Comparison of ENCODE assay signal across 27 cellular contexts in genomic region chr17:3922765-3923164, GRCh38. TPM values are rescaled to one million over a fixed set of nuclear protein-coding genes. Genes with fewer than 3 reads are reported as not detected.
DNase-seq lines count a peak whose midpoint lies in the region; ATAC-seq and TF ChIP-seq lines count a peak whose summit lies in the region.
"Had no signal": no experiment of that assay in that cellular context is flagged by ENCODE, and none has a peak within 500 bp of the region (broad histone marks: within the 10 kb centered on the region; RNA-seq: fewer than 3 reads in every experiment).

No MANE protein-coding gene starts in this region.

- POLR2A ChIA-PET in CD8-positive, alpha-beta T cell (lab: Charles Lee): no interaction called here
- POLR2A ChIA-PET in activated naive CD8-positive, alpha-beta T cell treated with anti-CD3 and anti-CD28 coated beads, Interleukin-2, amount 10 ng/mL, durations not matched to agents 7 days and 5 days (lab: Charles Lee): interaction anchor here (2.0 kb wide), 1 partner anchor 9 kb away, joined by 6 read pairs; no protein-coding TSS in a partner anchor

- no peak for TF ChIP-seq CTCF in CD8-positive, alpha-beta T cell (IDR thresholded peaks at IDR 0.05)
- TF ChIP-seq CTCF in neural progenitor cell (IDR thresholded peaks at IDR 0.05): no peak

- no peak overlapping the region for H2AFZ ChIP-seq in neural progenitor cell (replicated peaks)

- no peak overlapping the region for H3K4me3 ChIP-seq in CD8-positive, alpha-beta T cell (ENCODE audit: low read depth, low read length)
- H3K4me3 ChIP-seq in neural progenitor cell: no peak overlapping the region
- H3K4me3 ChIP-seq: right lobe of liver had no signal

- no peak for DNase-seq in CD8-positive, alpha-beta T cell
- no peak for DNase-seq in activated naive CD8-positive, alpha-beta T cell treated with anti-CD3 and anti-CD28 coated beads, Interleukin-2, amount 10 ng/mL, durations not matched to agents 7 days and 5 days
- DNase-seq in neural progenitor cell (ENCODE audit: low spot score) (no peak), left ventricle myocardium superior (no peak), GDM1 (lab: John Stamatoyannopoulos, UW) (no peak)
- DNase-seq: activated CD4-positive, alpha-beta T cell treated with anti-CD3 and anti-CD28 coated beads, Interleukin-2, amount 10 ng/mL, durations not matched to agents 24 days and 14 days; amniotic stem cell; DMS 273 treated with DMSO at 0.1 percent for 48 hours; effector CD8-positive, alpha-beta T cell; foreskin melanocyte; HFFc6; KBM-7; left cardiac atrium; posterior cingulate gyrus; right lobe of liver; stimulated activated CD4-positive, alpha-beta T cell treated with anti-CD3 and anti-CD28 coated beads, Interleukin-12 subunit alpha, Interleukin-12 subunit beta, amount 100 ng/mL, for 4 hours; stimulated activated CD4-positive, alpha-beta T cell treated with anti-CD3 and anti-CD28 coated beads, Interleukin-4, amount 100 ng/mL, for 24 hours; stimulated activated naive CD8-positive, alpha-beta T cell treated with anti-CD3 and anti-CD28 coated beads, Interleukin-15, Interleukin-2, amounts not matched to agents 100 U/mL and 50 U/mL, for 24 hours had no signal

- peaks cover 33% of the 10 kb centered on the region for H3K36me3 Mint-ChIP-seq in CD8-positive, alpha-beta T cell
- H3K36me3 Mint-ChIP-seq in IgD-negative memory B cell (no peaks in the 10 kb centered on the region), neural progenitor cell (no peaks in the 10 kb centered on the region)
- H3K36me3 Mint-ChIP-seq in activated naive CD8-positive, alpha-beta T cell treated with anti-CD3 and anti-CD28 coated beads, Interleukin-2, amount 10 ng/mL, durations not matched to agents 7 days and 5 days: peaks cover 11% of the 10 kb centered on the region

- H4K20me1 ChIP-seq in neural progenitor cell (ENCODE audit: low read depth): no peaks in the 10 kb centered on the region

- H3K4me2 ChIP-seq in neural progenitor cell: no peak overlapping the region

- intact Hi-C loops in CD8-positive, alpha-beta T cell (cut with DNase I, micrococcal nuclease): no loop called here
- intact Hi-C loops in left ventricle myocardium superior (cut with micrococcal nuclease): no loop called here

- no peaks in the 10 kb centered on the region for H3K9me3 ChIP-seq in CD8-positive, alpha-beta T cell (ENCODE audit: low read length)
- H3K9me3 ChIP-seq in neural progenitor cell (ENCODE audit: low read depth): no peaks in the 10 kb centered on the region
- H3K9me3 ChIP-seq: right lobe of liver had no signal

- peaks cover 3% of the 10 kb centered on the region for H3K4me1 ChIP-seq in CD8-positive, alpha-beta T cell (ENCODE audit: insufficient read depth, low read length)
- no peaks in the 10 kb centered on the region for H3K4me1 ChIP-seq in neural progenitor cell
- H3K4me1 ChIP-seq: right lobe of liver had no signal

- H3K27ac ChIP-seq in CD8-positive, alpha-beta T cell (ENCODE audit: low read depth, low read length): no peak overlapping the region
- no peak overlapping the region for H3K27ac ChIP-seq in neural progenitor cell
- H3K27ac ChIP-seq: right lobe of liver had no signal

- H3K4me1 Mint-ChIP-seq in CD8-positive, alpha-beta T cell (ENCODE audit: low read depth): peaks cover 3% of the 10 kb centered on the region
- H3K4me1 Mint-ChIP-seq in IgD-negative memory B cell (peaks cover 11 to 19% (median 16%) of the 10 kb centered on the region in 3 donors), neural progenitor cell (peaks cover 21% of the 10 kb centered on the region)
- H3K4me1 Mint-ChIP-seq in activated naive CD8-positive, alpha-beta T cell treated with anti-CD3 and anti-CD28 coated beads, Interleukin-2, amount 10 ng/mL, durations not matched to agents 7 days and 5 days: peaks cover 4% of the 10 kb centered on the region
- H3K4me1 Mint-ChIP-seq: activated CD4-positive, alpha-beta T cell treated with anti-CD3 and anti-CD28 coated beads, Interleukin-2, amount 10 ng/mL, durations not matched to agents 24 days and 14 days had no signal

- CTCF ChIA-PET in CD8-positive, alpha-beta T cell (lab: Charles Lee): interaction anchor here (1.3 kb wide), 1 partner anchor 9 kb away, joined by 8 read pairs; no protein-coding TSS in a partner anchor

- peaks cover 10% of the 10 kb centered on the region for H3K36me3 ChIP-seq in CD8-positive, alpha-beta T cell (ENCODE audit: insufficient read depth, low read length)
- H3K36me3 ChIP-seq in neural progenitor cell: no peaks in the 10 kb centered on the region
- H3K36me3 ChIP-seq: right lobe of liver had no signal

- no peak for ATAC-seq in CD8-positive, alpha-beta T cell
- no peak for ATAC-seq in activated naive CD8-positive, alpha-beta T cell treated with anti-CD3 and anti-CD28 coated beads, Interleukin-2, amount 10 ng/mL, durations not matched to agents 7 days and 5 days (ENCODE audit: low read depth)
- ATAC-seq in GM18870 (IDR thresholded peaks at IDR 0.05; ENCODE audit: unreplicated experiment): no peak
- no peak for ATAC-seq in left ventricle myocardium superior
- ATAC-seq: esophagus mucosa; left cardiac atrium; Panc1; right lobe of liver; stimulated activated naive CD8-positive, alpha-beta T cell treated with anti-CD3 and anti-CD28 coated beads, Interleukin-15, Interleukin-2, amounts not matched to agents 100 U/mL and 50 U/mL, for 24 hours had no signal

- H3K27me3 ChIP-seq in CD8-positive, alpha-beta T cell (ENCODE audit: insufficient read depth, low read length): no peaks in the 10 kb centered on the region
- H3K27me3 ChIP-seq in neural progenitor cell: no peaks in the 10 kb centered on the region
- H3K27me3 ChIP-seq: right lobe of liver had no signal

- peak overlapping the region; percentile 52 for H3K27ac Mint-ChIP-seq in CD8-positive, alpha-beta T cell
- H3K27ac Mint-ChIP-seq in IgD-negative memory B cell: peak overlapping the region; percentile 85 to 89 (median 89)
- peak overlapping the region; percentile 48 for H3K27ac Mint-ChIP-seq in activated naive CD8-positive, alpha-beta T cell treated with anti-CD3 and anti-CD28 coated beads, Interleukin-2, amount 10 ng/mL, durations not matched to agents 7 days and 5 days
- H3K27ac Mint-ChIP-seq in neural progenitor cell: peak overlapping the region; percentile 66
- H3K27ac Mint-ChIP-seq: activated CD4-positive, alpha-beta T cell treated with anti-CD3 and anti-CD28 coated beads, Interleukin-2, amount 10 ng/mL, durations not matched to agents 24 days and 14 days; activated T-helper 2 cell treated with anti-CD3 and anti-CD28 coated beads, Interferon-gamma antibody, Interleukin-2, Interleukin-4, amounts not matched to agents 10 μg/mL and 5 μg/mL and 100 μg/mL, durations not matched to agents 14 hours and 24 hours and 36 hours; HFFc6; nephron; T-helper 1 cell treated with Interleukin-12 subunit alpha and Interleukin-12 subunit beta and Interleukin-4 antibody, amounts not matched to agents 30 μg/mL and 1 μg/mL, for 36 hours had no signal

- no peaks in the 10 kb centered on the region for H3K27me3 Mint-ChIP-seq in CD8-positive, alpha-beta T cell (ENCODE audit: low read depth)
- H3K27me3 Mint-ChIP-seq in IgD-negative memory B cell: no peaks in the 10 kb centered on the region
- H3K27me3 Mint-ChIP-seq in activated naive CD8-positive, alpha-beta T cell treated with anti-CD3 and anti-CD28 coated beads, Interleukin-2, amount 10 ng/mL, durations not matched to agents 7 days and 5 days: no peaks in the 10 kb centered on the region
- peaks cover 16% of the 10 kb centered on the region for H3K27me3 Mint-ChIP-seq in neural progenitor cell (ENCODE audit: insufficient read depth, low read depth)
- H3K27me3 Mint-ChIP-seq: activated CD4-positive, alpha-beta T cell treated with anti-CD3 and anti-CD28 coated beads, Interleukin-2, amount 10 ng/mL, durations not matched to agents 24 days and 14 days had no signal

- H3K4me3 Mint-ChIP-seq in CD8-positive, alpha-beta T cell: no peak overlapping the region
- H3K4me3 Mint-ChIP-seq in IgD-negative memory B cell: peak overlapping the region in 2 of 4 donors; percentile 1 to 60
- no peak overlapping the region for H3K4me3 Mint-ChIP-seq in activated naive CD8-positive, alpha-beta T cell treated with anti-CD3 and anti-CD28 coated beads, Interleukin-2, amount 10 ng/mL, durations not matched to agents 7 days and 5 days
- no peak overlapping the region for H3K4me3 Mint-ChIP-seq in neural progenitor cell
- H3K4me3 Mint-ChIP-seq: activated CD4-positive, alpha-beta T cell treated with anti-CD3 and anti-CD28 coated beads, Interleukin-2, amount 10 ng/mL, durations not matched to agents 24 days and 14 days; CD14-positive monocyte; HFFc6; nephron; T-helper 1 cell treated with Interleukin-12 subunit alpha and Interleukin-12 subunit beta and Interleukin-4 antibody, amounts not matched to agents 30 μg/mL and 1 μg/mL, for 36 hours had no signal

- no peaks in the 10 kb centered on the region for H3K9me3 Mint-ChIP-seq in CD8-positive, alpha-beta T cell
- H3K9me3 Mint-ChIP-seq in IgD-negative memory B cell (no peaks in the 10 kb centered on the region), neural progenitor cell (no peaks in the 10 kb centered on the region)
- H3K9me3 Mint-ChIP-seq in activated naive CD8-positive, alpha-beta T cell treated with anti-CD3 and anti-CD28 coated beads, Interleukin-2, amount 10 ng/mL, durations not matched to agents 7 days and 5 days: no peaks in the 10 kb centered on the region
- H3K9me3 Mint-ChIP-seq: activated CD4-positive, alpha-beta T cell treated with anti-CD3 and anti-CD28 coated beads, Interleukin-2, amount 10 ng/mL, durations not matched to agents 24 days and 14 days; activated T-helper 2 cell treated with anti-CD3 and anti-CD28 coated beads, Interferon-gamma antibody, Interleukin-2, Interleukin-4, amounts not matched to agents 10 μg/mL and 5 μg/mL and 100 μg/mL, durations not matched to agents 14 hours and 24 hours and 36 hours; HFFc6; nephron; T-helper 1 cell treated with Interleukin-12 subunit alpha and Interleukin-12 subunit beta and Interleukin-4 antibody, amounts not matched to agents 30 μg/mL and 1 μg/mL, for 36 hours had no signal

- no peaks in the 10 kb centered on the region for H3F3A ChIP-seq in neural progenitor cell (ENCODE audit: low read depth)

- no peak overlapping the region for H3K9ac ChIP-seq in neural progenitor cell

- no peaks in the 10 kb centered on the region for H3K79me2 ChIP-seq in neural progenitor cell (ENCODE audit: low read depth)

RNA-seq across cellular contexts. Expression of gene P2RX1, which starts 6.5 kb away (rescaled TPM):
- total RNA-seq in CD8-positive, alpha-beta T cell: under 1 TPM; 0.67 to 0.95 TPM
- 2.4 TPM for polyA plus RNA-seq in IgD-negative memory B cell
- under 1 TPM; 0.82 to 1.00 TPM for total RNA-seq in activated naive CD8-positive, alpha-beta T cell treated with anti-CD3 and anti-CD28 coated beads, Interleukin-2, amount 10 ng/mL, durations not matched to agents 7 days and 5 days
- total RNA-seq in neural progenitor cell (ENCODE audit: low replicate concordance) (not detected in 2 replicates), left ventricle myocardium superior (0.17 TPM)
- total RNA-seq: SK-MEL-5 had no signal

RNA-seq across cellular contexts. Expression of gene CAMKK1, which starts 29.9 kb away (rescaled TPM):
- total RNA-seq in CD8-positive, alpha-beta T cell: 1 to 10 TPM; 5.3 to 5.9 TPM
- 0.53 TPM for polyA plus RNA-seq in IgD-negative memory B cell
- 1 to 10 TPM; 4.5 to 4.7 TPM for total RNA-seq in activated naive CD8-positive, alpha-beta T cell treated with anti-CD3 and anti-CD28 coated beads, Interleukin-2, amount 10 ng/mL, durations not matched to agents 7 days and 5 days
- 2.9 and 6.4 TPM in 2 replicates for total RNA-seq in neural progenitor cell (ENCODE audit: low replicate concordance)
- 3.4 TPM for total RNA-seq in left ventricle myocardium superior

RNA-seq across cellular contexts. Expression of gene ATP2A3, which starts 41.5 kb away (rescaled TPM):
- 100 to 1,000 TPM; 197 to 200 TPM for total RNA-seq in CD8-positive, alpha-beta T cell
- polyA plus RNA-seq in IgD-negative memory B cell: 155 TPM
- 100 to 1,000 TPM; 289 to 297 TPM for total RNA-seq in activated naive CD8-positive, alpha-beta T cell treated with anti-CD3 and anti-CD28 coated beads, Interleukin-2, amount 10 ng/mL, durations not matched to agents 7 days and 5 days
- total RNA-seq in neural progenitor cell (ENCODE audit: low replicate concordance): 0.65 and 2.8 TPM in 2 replicates
- total RNA-seq in left ventricle myocardium superior: 5.8 TPM

Comparison
In these comparisons a context has a peak if more than half of its experiments do, and no peak if none do; other contexts are left out.
1. RNA of gene ATP2A3, which starts 41.5 kb away (total RNA-seq): 289 to 297 TPM in activated naive CD8-positive, alpha-beta T cell treated with anti-CD3 and anti-CD28 coated beads, Interleukin-2, amount 10 ng/mL, durations not matched to agents 7 days and 5 days and 197 to 200 TPM in CD8-positive, alpha-beta T cell; 5.8 TPM in left ventricle myocardium superior (single experiment) and 0.65 to 2.8 TPM in neural progenitor cell; every median in the first group is over 10 times any median in the second.
2. Peak in every context shown above with its lines, with median percentiles within 50 percentile points of each other: H3K27ac Mint-ChIP-seq.